ENCODE assay signal across 11 cellular contexts in genomic region chr15:73264881-73265280, GRCh38.
A peak's percentile ranks its signal among the peaks of the same experiment; 100 is the strongest.
DNase-seq lines count a peak whose midpoint lies in the region; ATAC-seq and TF ChIP-seq lines count a peak whose summit lies in the region.
"Had no signal": no experiment of that assay in that cellular context is flagged by ENCODE, and none has a peak within 500 bp of the region (broad histone marks: within the 10 kb centered on the region; RNA-seq: fewer than 3 reads in every experiment).

No MANE protein-coding gene starts in this region.

- no peaks in the 10 kb centered on the region for H3K27me3 Mint-ChIP-seq in endodermal cell (ENCODE audit: insufficient read depth)
- H3K27me3 Mint-ChIP-seq: CD4-positive, alpha-beta T cell had no signal

- intact Hi-C loops in mammary epithelial cell (cut with micrococcal nuclease) = loop anchor here (1.0 kb wide), 1 partner anchor 24 kb away; no protein-coding TSS in a partner anchor
- intact Hi-C loops in body of pancreas (cut with DNase I) = no loop called here

- no peak overlapping the region for H3K9ac ChIP-seq in endodermal cell (ENCODE audit: extremely low read depth, low read length, poor library complexity, severe bottlenecking)
- no peak overlapping the region for H3K9ac ChIP-seq in Karpas-422 (ENCODE audit: low read length)
- H3K9ac ChIP-seq in mammary epithelial cell (ENCODE audit: insufficient read depth, low read length) = no peak overlapping the region

- H3K27ac ChIP-seq in endodermal cell (ENCODE audit: low read depth, low read length) (no peak overlapping the region), Karpas-422 (ENCODE audit: low read length) (no peak overlapping the region), mammary epithelial cell (ENCODE audit: insufficient read depth, low read depth, low read length) (no peak overlapping the region), body of pancreas (no peak overlapping the region)
- H3K27ac ChIP-seq: PC-9 had no signal

- dilution Hi-C loops in mammary epithelial cell (cut with HindIII; ENCODE audit: low sequenced_read_pairs) = no loop called here

- peak overlapping the region; percentile 69 for H3K27ac Mint-ChIP-seq in endodermal cell
- no peak overlapping the region for H3K27ac Mint-ChIP-seq in stimulated activated effector memory CD8-positive, alpha-beta T cell treated with anti-CD3 and anti-CD28 coated beads, Interleukin-12 subunit alpha, Interleukin-12 subunit beta, amount 100 ng/mL, for 72 hours
- H3K27ac Mint-ChIP-seq: B cell; CD4-positive, alpha-beta T cell had no signal

- H3K4me2 ChIP-seq in Karpas-422 (ENCODE audit: low read depth, low read length, poor library complexity, severe bottlenecking) = no peak overlapping the region
- H3K4me2 ChIP-seq in mammary epithelial cell (ENCODE audit: insufficient read depth, low read depth, low read length) = no peak overlapping the region
- H3K4me2 ChIP-seq: PC-9 had no signal

- H3K4me3 Mint-ChIP-seq in endodermal cell = no peak overlapping the region
- no peak overlapping the region for H3K4me3 Mint-ChIP-seq in stimulated activated effector memory CD8-positive, alpha-beta T cell treated with anti-CD3 and anti-CD28 coated beads, Interleukin-12 subunit alpha, Interleukin-12 subunit beta, amount 100 ng/mL, for 72 hours
- H3K4me3 Mint-ChIP-seq: B cell; CD4-positive, alpha-beta T cell had no signal

- no peaks in the 10 kb centered on the region for H3K9me3 ChIP-seq in endodermal cell (ENCODE audit: control insufficient read depth, low read length)
- no peaks in the 10 kb centered on the region for H3K9me3 ChIP-seq in Karpas-422 (ENCODE audit: low read length)
- H3K9me3 ChIP-seq in mammary epithelial cell (replicated peaks; ENCODE audit: insufficient read depth, low read length) = no peaks in the 10 kb centered on the region
- no peaks in the 10 kb centered on the region for H3K9me3 ChIP-seq in body of pancreas

- DNase-seq in DMS53 treated with DMSO at 0.1 percent for 48 hours (lab: John Stamatoyannopoulos, UW; ENCODE audit: unreplicated experiment) (peak; percentile 60), NCI-H1092 (lab: John Stamatoyannopoulos, UW) (peak; percentile 55), NCI-H2196 (lab: John Stamatoyannopoulos, UW; ENCODE audit: unreplicated experiment) (peak; percentile 21), endodermal cell (no peak), Karpas-422 (no peak), mammary epithelial cell (no peak), body of pancreas (no peak)
- DNase-seq in stimulated activated effector memory CD8-positive, alpha-beta T cell treated with anti-CD3 and anti-CD28 coated beads, Interleukin-12 subunit alpha, Interleukin-12 subunit beta, amount 100 ng/mL, for 72 hours (ENCODE audit: low spot score in 2 of 2) = no peak

- no peak overlapping the region for H3K4me3 ChIP-seq in endodermal cell (ENCODE audit: low read length)
- no peak overlapping the region for H3K4me3 ChIP-seq in Karpas-422 (ENCODE audit: low read length)
- no peak overlapping the region for H3K4me3 ChIP-seq in mammary epithelial cell (replicated peaks in 1 of 3; ENCODE audit: insufficient read depth in 1 of 3, low read depth in 2 of 3, low read length in 3 of 3)
- no peak overlapping the region for H3K4me3 ChIP-seq in body of pancreas
- H3K4me3 ChIP-seq: PC-9 had no signal

- peaks cover 59% of the 10 kb centered on the region for H3K36me3 Mint-ChIP-seq in endodermal cell (ENCODE audit: low read depth)
- H3K36me3 Mint-ChIP-seq in stimulated activated effector memory CD8-positive, alpha-beta T cell treated with anti-CD3 and anti-CD28 coated beads, Interleukin-12 subunit alpha, Interleukin-12 subunit beta, amount 100 ng/mL, for 72 hours = peaks cover 29% of the 10 kb centered on the region

- TF ChIP-seq POLR2A in body of pancreas (IDR thresholded peaks at IDR 0.05) = no peak

- H3K4me1 Mint-ChIP-seq in endodermal cell = peaks cover 4% of the 10 kb centered on the region
- peaks cover 6% of the 10 kb centered on the region for H3K4me1 Mint-ChIP-seq in stimulated activated effector memory CD8-positive, alpha-beta T cell treated with anti-CD3 and anti-CD28 coated beads, Interleukin-12 subunit alpha, Interleukin-12 subunit beta, amount 100 ng/mL, for 72 hours
- H3K4me1 Mint-ChIP-seq: B cell had no signal

- 87 to 92% methylated on average over 4 of the region's 5 CpGs for WGBS in endodermal cell (ENCODE audit: insufficient coverage in 1 of 2, insufficient read length in 1 of 2), 2 experiments
- 83% methylated on average over 5 of the region's 5 CpGs for WGBS in mammary epithelial cell (ENCODE audit: low coverage, missing lambda C conversion rate)
- WGBS in body of pancreas, 2 donors = 86 to 87% methylated on average over 5 of the region's 5 CpGs

- H4K20me1 ChIP-seq in Karpas-422 (ENCODE audit: insufficient read depth, low read depth, low read length) = no peaks in the 10 kb centered on the region
- H4K20me1 ChIP-seq in mammary epithelial cell (ENCODE audit: insufficient read depth, low read length) = no peaks in the 10 kb centered on the region

- no peaks in the 10 kb centered on the region for H3K4me1 ChIP-seq in endodermal cell (ENCODE audit: control insufficient read depth, insufficient read depth, low read length)
- H3K4me1 ChIP-seq in Karpas-422 (ENCODE audit: low read length) = no peaks in the 10 kb centered on the region
- H3K4me1 ChIP-seq in mammary epithelial cell (ENCODE audit: insufficient read depth, low read length) = no peaks in the 10 kb centered on the region
- H3K4me1 ChIP-seq in body of pancreas = no peaks in the 10 kb centered on the region

- H3K9me2 ChIP-seq in Karpas-422 (replicated peaks; ENCODE audit: insufficient read depth, low read length) = no peaks in the 10 kb centered on the region

- H3K79me2 ChIP-seq in Karpas-422 (ENCODE audit: low read length) (no peaks in the 10 kb centered on the region), mammary epithelial cell (ENCODE audit: insufficient read depth, low read length) (no peaks in the 10 kb centered on the region)

- no peak for ATAC-seq in stimulated activated effector memory CD8-positive, alpha-beta T cell treated with anti-CD3 and anti-CD28 coated beads, Interleukin-12 subunit alpha, Interleukin-12 subunit beta, amount 100 ng/mL, for 72 hours
- no peak for ATAC-seq in body of pancreas

- in situ Hi-C loops in mammary epithelial cell (cut with MboI; ENCODE audit: low sequenced_read_pairs in 2 of 2) = no loop called here

- H3K36me3 ChIP-seq in endodermal cell (ENCODE audit: control insufficient read depth, insufficient read depth, low read length) (peaks cover 74% of the 10 kb centered on the region), Karpas-422 (ENCODE audit: insufficient read depth, low read length) (no peaks in the 10 kb centered on the region), mammary epithelial cell (ENCODE audit: insufficient read depth, low read length) (no peaks in the 10 kb centered on the region), body of pancreas (replicated peaks in 1 of 2; ENCODE audit: insufficient read depth in 1 of 2, low read depth in 2 of 2) (peaks cover 0 to 13% of the 10 kb centered on the region in 2 donors)

- no peaks in the 10 kb centered on the region for H3K27me3 ChIP-seq in endodermal cell (ENCODE audit: control insufficient read depth, insufficient read depth, low read length, poor library complexity, severe bottlenecking)
- peaks cover 4% of the 10 kb centered on the region; the same call in 1 of the 2 replicates for H3K27me3 ChIP-seq in Karpas-422 (ENCODE audit: low read length)
- H3K27me3 ChIP-seq in mammary epithelial cell (ENCODE audit: insufficient read depth, low read length) = no peaks in the 10 kb centered on the region
- no peaks in the 10 kb centered on the region for H3K27me3 ChIP-seq in body of pancreas

- H3K9me3 Mint-ChIP-seq in endodermal cell = no peaks in the 10 kb centered on the region
- H3K9me3 Mint-ChIP-seq in stimulated activated effector memory CD8-positive, alpha-beta T cell treated with anti-CD3 and anti-CD28 coated beads, Interleukin-12 subunit alpha, Interleukin-12 subunit beta, amount 100 ng/mL, for 72 hours = no peaks in the 10 kb centered on the region
- H3K9me3 Mint-ChIP-seq: CD4-positive, alpha-beta T cell had no signal

- CTCF ChIA-PET in mammary epithelial cell (lab: Charles Lee; ENCODE audit: low non-redundant PET) = no interaction called here

- H2AFZ ChIP-seq in Karpas-422 (ENCODE audit: low read length) = no peak overlapping the region
- no peak overlapping the region for H2AFZ ChIP-seq in mammary epithelial cell (ENCODE audit: low read depth, low read length)
- H2AFZ ChIP-seq: PC-9 had no signal

- BruUV-seq in mammary epithelial cell (replicated peaks; lab: Mats Ljungman, UMichigan) = no TSS peak

- TF ChIP-seq CTCF in endodermal cell (conservative IDR thresholded peaks at IDR 0.05) (no peak), mammary epithelial cell (conservative IDR thresholded peaks at IDR 0.05 in 1 of 2, IDR thresholded peaks at IDR 0.05 in 1 of 2; ENCODE audit: extremely low read depth in 1 of 2, insufficient read depth in 1 of 2, low read depth in 1 of 2, low read length in 2 of 2) (no peak), body of pancreas (IDR thresholded peaks at IDR 0.05) (no peak)

Comparison
In these comparisons a context has a peak if more than half of its experiments do, and no peak if none do; other contexts are left out.
1. DNase-seq: peak in DMS53 treated with DMSO at 0.1 percent for 48 hours (single experiment), NCI-H1092 (single experiment) and NCI-H2196 (single experiment); none in endodermal cell (single experiment), Karpas-422 (single experiment), stimulated activated effector memory CD8-positive, alpha-beta T cell treated with anti-CD3 and anti-CD28 coated beads, Interleukin-12 subunit alpha, Interleukin-12 subunit beta, amount 100 ng/mL, for 72 hours (0 of 2), mammary epithelial cell (single experiment) and body of pancreas (0 of 4).